1 cellular context compared by ENCODE assay signal in the genomic region with DNA sequence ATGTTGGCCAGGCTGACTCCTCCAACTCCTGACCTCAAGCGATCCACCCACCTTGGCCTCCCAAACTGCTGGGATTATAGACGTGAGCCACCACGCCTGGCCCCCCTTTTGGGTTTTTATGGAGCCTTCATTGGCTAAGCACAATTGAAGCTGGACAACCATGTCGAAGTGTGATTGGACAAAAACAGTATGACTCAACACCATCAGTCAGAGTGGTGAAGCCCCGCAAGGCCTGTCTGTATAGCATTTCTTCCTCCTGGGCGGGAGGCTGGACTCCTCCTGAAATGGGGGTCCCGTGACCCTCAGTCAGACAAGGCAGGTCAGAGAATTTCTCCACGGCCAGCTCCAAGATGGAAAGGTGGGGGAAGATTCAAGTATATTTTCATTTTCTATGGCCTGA.
TF ChIP-seq lines count a peak whose summit lies in the region.

No MANE protein-coding gene starts in this region.

TF ChIP-seq in endothelial cell of umbilical vein, 7 proteins besides CTCF, POLR2A, EP300 and RAD21 (continued from another document):
- TF ChIP-seq, protein P1, sequence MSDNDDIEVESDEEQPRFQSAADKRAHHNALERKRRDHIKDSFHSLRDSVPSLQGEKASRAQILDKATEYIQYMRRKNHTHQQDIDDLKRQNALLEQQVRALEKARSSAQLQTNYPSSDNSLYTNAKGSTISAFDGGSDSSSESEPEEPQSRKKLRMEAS (IDR thresholded peaks at IDR 0.05; ENCODE audit: insufficient read depth, insufficient read length), result no peak
- no peak for TF ChIP-seq EZH2 (IDR thresholded peaks at IDR 0.05; ENCODE audit: borderline replicate concordance, low read depth, low read length, severe bottlenecking)
TF ChIP-seq in endothelial cell of umbilical vein: peak in this region for 0.
